In genomic region chr10:11472158-11472753, GRCh38 we compare ENCODE assay signal across 8 cellular contexts.
DNase-seq lines count a peak whose midpoint lies in the region; FAIRE-seq and TF ChIP-seq lines count a peak whose summit lies in the region.

No MANE protein-coding gene starts in this region.

- no peak for DNase-seq in CD14-positive monocyte (ENCODE audit: low spot score)
- peak; percentile 32 for DNase-seq in GM19238 (ENCODE audit: insufficient read length, low spot score)
- DNase-seq in HPDE6-E6E7 (ENCODE audit: extremely low spot score) = peak; percentile 6
- DNase-seq in RPMI8226 = peak; percentile 75
- peak; percentile 88 for DNase-seq in activated effector memory CD4-positive, alpha-beta T cell treated with anti-CD3 and anti-CD28 coated beads, Interleukin-2, amount 50 U/mL, for 16 hours
- DNase-seq in glutamatergic neuron = peak; percentile 82
- peak; percentile 44 for DNase-seq in progenitor cell of endocrine pancreas (ENCODE audit: low spot score, unreplicated experiment)
- peak; percentile 79 for DNase-seq in urothelium cell line (ENCODE audit: low spot score)

- H3K4me3 Mint-ChIP-seq in CD14-positive monocyte (no peak overlapping the region), glutamatergic neuron (ENCODE audit: unreplicated experiment) (no peak overlapping the region), progenitor cell of endocrine pancreas (ENCODE audit: low read depth) (no peak overlapping the region)

- intact Hi-C loops in CD14-positive monocyte (cut with micrococcal nuclease) = no loop called here

- peaks cover 27 to 28% of the 10 kb centered on the region in 2 donors for H3K36me3 Mint-ChIP-seq in CD14-positive monocyte
- no peaks in the 10 kb centered on the region for H3K36me3 Mint-ChIP-seq in glutamatergic neuron (ENCODE audit: unreplicated experiment)
- H3K36me3 Mint-ChIP-seq in progenitor cell of endocrine pancreas (ENCODE audit: insufficient read depth) = peaks cover 10% of the 10 kb centered on the region

- no peaks in the 10 kb centered on the region for H3K27me3 Mint-ChIP-seq in CD14-positive monocyte (ENCODE audit: low read depth in 3 of 3)
- no peaks in the 10 kb centered on the region for H3K27me3 Mint-ChIP-seq in glutamatergic neuron (ENCODE audit: unreplicated experiment)
- no peaks in the 10 kb centered on the region for H3K27me3 Mint-ChIP-seq in progenitor cell of endocrine pancreas

- no peak for FAIRE-seq in urothelium cell line (lab: Jason Lieb, UNC)

- TF ChIP-seq CTCF in CD14-positive monocyte (IDR thresholded peaks at IDR 0.05) = peak; percentile 95
- TF ChIP-seq CTCF in glutamatergic neuron (IDR thresholded peaks at IDR 0.05; ENCODE audit: partially characterized antibody, unreplicated experiment) = peak; percentile 80
- peak; percentile 78 for TF ChIP-seq CTCF in progenitor cell of endocrine pancreas (IDR thresholded peaks at IDR 0.05; ENCODE audit: unreplicated experiment)

- no peaks in the 10 kb centered on the region for H3K9me3 Mint-ChIP-seq in CD14-positive monocyte
- H3K9me3 Mint-ChIP-seq in glutamatergic neuron (ENCODE audit: unreplicated experiment) = no peaks in the 10 kb centered on the region
- no peaks in the 10 kb centered on the region for H3K9me3 Mint-ChIP-seq in progenitor cell of endocrine pancreas (ENCODE audit: low read depth)

- H3K4me1 Mint-ChIP-seq in CD14-positive monocyte (peaks cover 2% of the 10 kb centered on the region), glutamatergic neuron (ENCODE audit: low read depth, unreplicated experiment) (peaks cover 4% of the 10 kb centered on the region), progenitor cell of endocrine pancreas (ENCODE audit: low read depth) (peaks cover 3% of the 10 kb centered on the region)

- no peak overlapping the region for H3K27ac Mint-ChIP-seq in CD14-positive monocyte
- H3K27ac Mint-ChIP-seq in glutamatergic neuron (ENCODE audit: unreplicated experiment) = no peak overlapping the region
- H3K27ac Mint-ChIP-seq in progenitor cell of endocrine pancreas = no peak overlapping the region
